10 cellular contexts compared by ENCODE assay signal in genomic region chr1:191695865-191696264, GRCh38.
A peak's percentile ranks its signal among the peaks of the same experiment; 100 is the strongest.
DNase-seq lines count a peak whose midpoint lies in the region; ATAC-seq and TF ChIP-seq lines count a peak whose summit lies in the region.
"Had no signal": no experiment of that assay in that cellular context is flagged by ENCODE, and none has a peak within 500 bp of the region (broad histone marks: within the 10 kb centered on the region; RNA-seq: fewer than 3 reads in every experiment).

No MANE protein-coding gene starts in this region.

- H3K36me3 ChIP-seq in Loucy (ENCODE audit: insufficient read depth, low read length) = no peaks in the 10 kb centered on the region
- H3K36me3 ChIP-seq: gastroesophageal sphincter had no signal

- H3K9me2 ChIP-seq in Loucy (replicated peaks; ENCODE audit: low read depth, low read length) = no peaks in the 10 kb centered on the region

- no peaks in the 10 kb centered on the region for H4K20me1 ChIP-seq in Loucy (ENCODE audit: insufficient read depth, low read length, poor library complexity, severe bottlenecking)

- no peak for DNase-seq in AG04449 (ENCODE audit: low read depth, low spot score)
- no peak for DNase-seq in activated CD4-positive, CD25-positive, alpha-beta regulatory T cell treated with anti-CD3 and anti-CD28 coated beads, Interleukin-2, amount 50 U/mL, for 72 hours
- no peak for DNase-seq in G401 (ENCODE audit: low spot score)
- no peak for DNase-seq in GM13976 (ENCODE audit: low spot score)
- no peak for DNase-seq in stimulated activated naive CD8-positive, alpha-beta T cell treated with anti-CD3 and anti-CD28 coated beads, Interleukin-15, Interleukin-2, amounts not matched to agents 100 U/mL and 50 U/mL, for 24 hours
- DNase-seq: NCI-H446 treated with DMSO at 0.1 percent for 48 hours had no signal

- no peaks in the 10 kb centered on the region for H3K27me3 ChIP-seq in Loucy (ENCODE audit: insufficient read depth, low read length, poor library complexity, severe bottlenecking)
- H3K27me3 ChIP-seq: gastroesophageal sphincter had no signal

- H3F3A ChIP-seq in Loucy (ENCODE audit: low read depth) = no peaks in the 10 kb centered on the region

- H3K79me2 ChIP-seq in Loucy (ENCODE audit: insufficient read depth, low read length) = no peaks in the 10 kb centered on the region

- H2AFZ ChIP-seq in Loucy (ENCODE audit: low read length) = peak overlapping the region; percentile 53; the same call in 1 of the 2 replicates

- no peak overlapping the region for H3K9ac ChIP-seq in Loucy (ENCODE audit: low read depth, low read length, poor library complexity, severe bottlenecking)

- ATAC-seq in GM19438 (IDR thresholded peaks at IDR 0.05; ENCODE audit: low read depth, unreplicated experiment) = peak; percentile 76
- ATAC-seq in HG02970 (IDR thresholded peaks at IDR 0.05; ENCODE audit: low FRiP score, unreplicated experiment) = peak; percentile 84
- no peak for ATAC-seq in stimulated activated naive CD8-positive, alpha-beta T cell treated with anti-CD3 and anti-CD28 coated beads, Interleukin-15, Interleukin-2, amounts not matched to agents 100 U/mL and 50 U/mL, for 24 hours
- ATAC-seq: gastroesophageal sphincter had no signal

- peak overlapping the region; percentile 59 for H3K4me2 ChIP-seq in Loucy (ENCODE audit: low read depth, low read length, poor library complexity, severe bottlenecking)

- peak overlapping the region; percentile 19 for H3K4me3 ChIP-seq in AG04449 (ENCODE audit: low read depth, low read length)
- H3K4me3 ChIP-seq in Loucy (ENCODE audit: low read length, poor library complexity, severe bottlenecking) = peak overlapping the region; percentile 36
- H3K4me3 ChIP-seq: gastroesophageal sphincter had no signal

- in situ Hi-C loops in G401 (cut with HindIII; ENCODE audit: low sequenced_read_pairs) = no loop called here
- in situ Hi-C loops in GM13976 (cut with MboI; ENCODE audit: low sequenced_read_pairs, unreplicated experiment) = no loop called here

- CTCF ChIA-PET in AG04449 (lab: Yijun Ruan, JAX) = no interaction called here

- POLR2A ChIA-PET in AG04449 (lab: Yijun Ruan, JAX) = no interaction called here

- H3K9me3 ChIP-seq in Loucy (ENCODE audit: insufficient read depth, low read depth, low read length) = no peaks in the 10 kb centered on the region; the same call in 1 of the 2 replicates

- peaks cover 19% of the 10 kb centered on the region for H3K4me1 ChIP-seq in Loucy (ENCODE audit: insufficient read depth, low read length, poor library complexity, severe bottlenecking)
- H3K4me1 ChIP-seq: gastroesophageal sphincter had no signal

- TF ChIP-seq CTCF in AG04449 (IDR thresholded peaks at IDR 0.05; ENCODE audit: insufficient read depth, low read length, missing control alignments) (no peak), Loucy (conservative IDR thresholded peaks at IDR 0.05; ENCODE audit: low read length) (no peak), GM13976 (IDR thresholded peaks at IDR 0.05; ENCODE audit: borderline replicate concordance, control extremely low read depth, extremely low read depth, insufficient read depth, missing control alignments) (no peak)
